26 cellular contexts compared by ENCODE assay signal in genomic region chr6:114220241-114220640, GRCh38.
A peak's percentile ranks its signal among the peaks of the same experiment; 100 is the strongest.
DNase-seq lines count a peak whose midpoint lies in the region; ATAC-seq, FAIRE-seq and TF ChIP-seq lines count a peak whose summit lies in the region.
"Had no signal": no experiment of that assay in that cellular context is flagged by ENCODE, and none has a peak within 500 bp of the region (broad histone marks: within the 10 kb centered on the region; RNA-seq: fewer than 3 reads in every experiment).

No MANE protein-coding gene starts in this region.

- intact Hi-C loops in psoas muscle (cut with DNase I) (no loop called here), gastrocnemius medialis (cut with DNase I; ENCODE audit: low total_unique reads) (loop anchor here (10.0 kb wide), 1 partner anchor 365 kb away; the partner anchor contains the start of gene MARCKS)

- peak; percentile 23 for FAIRE-seq in small intestine (lab: Jason Lieb, UNC)
- FAIRE-seq: A204.1, GM12878, GM12892, GM18507 had no signal

- H3K4me3 ChIP-seq in psoas muscle (peak overlapping the region; percentile 17), gastrocnemius medialis (peak overlapping the region; percentile 16 to 39 (median 30)), small intestine (ENCODE audit: low read depth in 1 of 2, low read length in 2 of 2) (no peak overlapping the region), upper lobe of left lung (no peak overlapping the region)
- H3K4me3 ChIP-seq: BLaER1, GM12878 had no signal

- TF ChIP-seq POLR2A in gastrocnemius medialis (IDR thresholded peaks at IDR 0.05) (no peak), upper lobe of left lung (IDR thresholded peaks at IDR 0.05) (no peak)

- TF ChIP-seq EP300 in upper lobe of left lung (IDR thresholded peaks at IDR 0.05): no peak

- ATAC-seq in psoas muscle (peak in 1 of 4 donors; percentile 44), gastrocnemius medialis (peak; percentile 18 to 38), esophagus mucosa (no peak), upper lobe of left lung (ENCODE audit: low FRiP score in 2 of 2) (no peak), HG03039 (IDR thresholded peaks at IDR 0.05; ENCODE audit: unreplicated experiment) (no peak)
- ATAC-seq: GM12878 had no signal

- no peak for TF ChIP-seq CTCF in psoas muscle (IDR thresholded peaks at IDR 0.05)
- TF ChIP-seq CTCF in gastrocnemius medialis (IDR thresholded peaks at IDR 0.05 in 4 of 5, conservative IDR thresholded peaks at IDR 0.05 in 1 of 5): no peak
- no peak for TF ChIP-seq CTCF in upper lobe of left lung (IDR thresholded peaks at IDR 0.05)

- H3K27me3 ChIP-seq in psoas muscle (ENCODE audit: insufficient read depth in 3 of 3, low read length in 2 of 3): no peaks in the 10 kb centered on the region
- H3K27me3 ChIP-seq in gastrocnemius medialis: no peaks in the 10 kb centered on the region
- H3K27me3 ChIP-seq in small intestine (ENCODE audit: control insufficient read depth in 2 of 2, insufficient read depth in 2 of 2, low read length in 2 of 2): no peaks in the 10 kb centered on the region
- H3K27me3 ChIP-seq in upper lobe of left lung: no peaks in the 10 kb centered on the region
- H3K27me3 ChIP-seq: BE2C, BLaER1 had no signal

- DNase-seq in psoas muscle (no peak), gastrocnemius medialis (peak in 1 of 2 donors; percentile 5), small intestine (no peak), upper lobe of left lung (no peak)
- DNase-seq: 8988T; ACHN; BE2C; C1 segment of cervical spinal cord; CD4-positive, alpha-beta memory T cell; CD4-positive, CD25-positive, alpha-beta regulatory T cell; CD8-positive, alpha-beta memory T cell; COR-L47; DMS 273 treated with DMSO at 0.1 percent for 48 hours; DMS153; DMS53; DMS79; DND-41; EL; GDM1 had no signal

- H3K9me3 ChIP-seq in psoas muscle: no peaks in the 10 kb centered on the region
- no peaks in the 10 kb centered on the region for H3K9me3 ChIP-seq in gastrocnemius medialis
- H3K9me3 ChIP-seq in small intestine (ENCODE audit: control insufficient read depth, low read depth): no peaks in the 10 kb centered on the region
- no peaks in the 10 kb centered on the region for H3K9me3 ChIP-seq in upper lobe of left lung
- H3K9me3 ChIP-seq: BE2C, BLaER1 had no signal

- H3K4me1 ChIP-seq in psoas muscle (no peaks in the 10 kb centered on the region), gastrocnemius medialis (peaks cover 0 to 28% of the 10 kb centered on the region in 2 donors), small intestine (ENCODE audit: control insufficient read depth in 2 of 2, insufficient read depth in 1 of 2, low read depth in 1 of 2, low read length in 1 of 2) (no peaks in the 10 kb centered on the region), upper lobe of left lung (no peaks in the 10 kb centered on the region)
- H3K4me1 ChIP-seq: BLaER1 had no signal

- 37 to 40% (median 37%) methylated on average over 2 of the region's 2 CpGs for WGBS in psoas muscle, 3 donors
- WGBS in small intestine, 3 donors: 76 to 87% (median 85%) methylated on average over 2 of the region's 2 CpGs
- 75 to 77% methylated on average over 2 of the region's 2 CpGs for WGBS in upper lobe of left lung, 2 donors

- in situ Hi-C loops in gastrocnemius medialis (cut with MboI; ENCODE audit: low sequenced_read_pairs in 4 of 4): no loop called here

- H3K36me3 ChIP-seq in psoas muscle (ENCODE audit: insufficient read depth in 1 of 2, low read depth in 1 of 2): no peaks in the 10 kb centered on the region
- no peaks in the 10 kb centered on the region for H3K36me3 ChIP-seq in gastrocnemius medialis
- no peaks in the 10 kb centered on the region for H3K36me3 ChIP-seq in small intestine (ENCODE audit: control insufficient read depth in 2 of 2, insufficient read depth in 2 of 2, low read length in 2 of 2)
- no peaks in the 10 kb centered on the region for H3K36me3 ChIP-seq in upper lobe of left lung
- H3K36me3 ChIP-seq: BLaER1 had no signal

- H3K27ac ChIP-seq in psoas muscle (peak overlapping the region; percentile 2), gastrocnemius medialis (peak overlapping the region; percentile 77 to 90 (median 82)), small intestine (ENCODE audit: low read depth in 1 of 2, low read length in 1 of 2) (no peak overlapping the region), upper lobe of left lung (no peak overlapping the region)
- H3K27ac ChIP-seq: BLaER1 had no signal

Comparison
In these comparisons a context has a peak if more than half of its experiments do, and no peak if none do; other contexts are left out.
1. ATAC-seq: peak in gastrocnemius medialis (2 of 2); none in esophagus mucosa (single experiment), upper lobe of left lung (0 of 2) and HG03039 (single experiment).
2. H3K27ac ChIP-seq: peak in psoas muscle (single experiment) and gastrocnemius medialis (4 of 4); none in small intestine (0 of 2) and upper lobe of left lung (0 of 4).
3. H3K4me3 ChIP-seq: peak in psoas muscle (single experiment) and gastrocnemius medialis (4 of 4); none in small intestine (0 of 2) and upper lobe of left lung (0 of 4).